ENCODE assay signal across 8 cellular contexts in the genomic region with DNA sequence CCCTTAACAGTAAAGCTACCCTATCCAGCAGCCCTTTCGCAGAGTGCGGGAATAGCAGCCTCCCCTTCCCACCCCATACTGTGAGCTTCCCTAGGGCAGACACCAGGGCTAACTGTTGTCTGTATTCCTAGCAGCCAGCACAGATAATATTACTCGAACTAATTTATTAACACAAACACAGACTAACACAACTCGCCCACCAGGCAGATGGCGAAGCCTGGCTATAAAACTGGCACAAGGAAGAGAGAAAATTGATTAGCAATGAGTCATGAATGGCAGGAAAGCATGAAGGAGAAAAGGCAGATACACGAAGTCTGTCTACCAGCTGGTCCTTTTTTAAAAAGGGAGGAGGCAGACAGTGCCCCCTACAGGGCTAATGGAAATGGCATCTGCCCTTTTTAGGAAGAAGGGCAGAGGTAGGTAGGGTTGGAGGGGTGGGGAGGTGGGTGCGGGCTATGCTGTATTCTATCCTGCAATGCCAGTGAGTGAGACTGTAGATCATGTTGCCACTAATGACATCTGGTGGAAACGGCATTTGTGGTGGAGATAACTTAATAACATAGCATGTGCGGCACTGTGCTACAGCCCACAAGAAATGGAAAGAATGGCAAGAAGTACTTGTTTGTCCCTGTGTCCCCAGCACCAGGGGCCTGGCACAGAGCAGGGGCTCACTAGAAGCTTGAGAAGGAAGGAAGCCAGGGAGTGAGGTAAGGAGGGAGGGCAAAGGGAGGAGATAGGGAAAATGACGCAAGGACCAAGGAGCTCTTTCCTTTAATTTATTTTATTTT. TPM values are rescaled to one million over a fixed set of nuclear protein-coding genes. Genes with fewer than 3 reads are reported as not detected.
DNase-seq lines count a peak whose midpoint lies in the region; ATAC-seq and TF ChIP-seq lines count a peak whose summit lies in the region.

No MANE protein-coding gene starts in this region.

- peak overlapping the region; percentile 59; the same call in 1 of the 2 replicates for H3K23ac ChIP-seq in IMR-90 (ENCODE audit: low read depth, low read length)

- intact Hi-C loops in Calu3 (cut with micrococcal nuclease; ENCODE audit: unreplicated experiment), result loop anchor here (1.0 to 2.0 kb wide), 3 partner anchors 30 to 87 kb away; a partner anchor contains a TSS
- intact Hi-C loops in IMR-90 (cut with micrococcal nuclease), result no loop called here

- peaks cover 8% of the 10 kb centered on the region for H3K36me3 Mint-ChIP-seq in Calu3 (ENCODE audit: insufficient read depth, unreplicated experiment)

- peaks cover 5% of the 10 kb centered on the region; the same call in 1 of the 2 replicates for H3K9me3 ChIP-seq in IMR-90 (ENCODE audit: control insufficient read depth, insufficient read depth, low read length)

- TF ChIP-seq POLR2A in IMR-90 (IDR thresholded peaks at IDR 0.05; ENCODE audit: low read depth, low read length), result no peak

- no peaks in the 10 kb centered on the region for H3K27me3 Mint-ChIP-seq in Calu3 (ENCODE audit: unreplicated experiment)

- H2AFZ ChIP-seq in IMR-90 (replicated peaks; ENCODE audit: low read length, poor library complexity), result peak overlapping the region; percentile 85

- H4K5ac ChIP-seq in IMR-90 (ENCODE audit: low read depth, low read length), result 0 out of 2 replicates have a peak overlapping the region, but pooled peaks have one; percentile 13

- POLR2A ChIA-PET in IMR-90 (lab: Charles Lee; ENCODE audit: unreplicated experiment), result no interaction called here

- peak overlapping the region; percentile 9; the same call in 1 of the 2 replicates for H3K18ac ChIP-seq in IMR-90 (ENCODE audit: low read depth, low read length)

- 52% methylated on average over 4 of the region's 10 CpGs; no CpG with 5 or more reads in 1 of the 2 experiments for WGBS in IMR-90 (ENCODE audit: extremely low coverage in 2 of 2, insufficient read length in 1 of 2), 2 experiments

- BruUV-seq in Calu3 (replicated peaks; lab: Mats Ljungman, UMichigan) (no TSS peak), IMR-90 (replicated peaks; lab: Mats Ljungman, UMichigan) (no TSS peak)

- peak; percentile 78 for TF ChIP-seq CTCF in Calu3 (IDR thresholded peaks at IDR 0.05; ENCODE audit: unreplicated experiment)
- peak; percentile 68 for TF ChIP-seq CTCF in IMR-90 (conservative IDR thresholded peaks at IDR 0.05; ENCODE audit: low read depth, low read length)

- peak; percentile 67 for TF ChIP-seq RAD21 in IMR-90 (IDR thresholded peaks at IDR 0.05; ENCODE audit: low read length)

- H4K20me1 ChIP-seq in IMR-90 (ENCODE audit: insufficient read depth, low read length), result no peaks in the 10 kb centered on the region

- H3K4me3 ChIP-seq in IMR-90 (ENCODE audit: insufficient read depth, low read depth, low read length), result no peak overlapping the region

- no peak overlapping the region for H3K56ac ChIP-seq in IMR-90 (ENCODE audit: extremely low read depth, insufficient read depth, low read length)

- H3K27ac Mint-ChIP-seq in Calu3 (ENCODE audit: unreplicated experiment), result peak overlapping the region; percentile 75

- no peaks in the 10 kb centered on the region for H3K9me3 Mint-ChIP-seq in Calu3 (ENCODE audit: low read depth, unreplicated experiment)

- CTCF ChIA-PET in Calu3 (lab: Charles Lee), result interaction anchor here (0.5 to 5.0 kb wide), 25 partner anchors 9 to 192 kb away, joined by 3 to 82 read pairs (median 5); a partner anchor contains a TSS
- CTCF ChIA-PET in IMR-90 (lab: Yijun Ruan, JAX), result interaction anchor here (0.6 to 3.9 kb wide), 15 partner anchors 9 to 1375 kb away, joined by 3 to 30 read pairs (median 4); a partner anchor contains a TSS

- H3K9ac ChIP-seq in IMR-90 (ENCODE audit: low read depth, low read length), result no peak overlapping the region

- DNase-seq in Calu3, result peak; percentile 91
- peak; percentile 73 for DNase-seq in IMR-90
- peak; percentile 23 to 33 for DNase-seq in SHP77 (lab: John Stamatoyannopoulos, UW)
- peak; percentile 25 for DNase-seq in activated T-helper 9 cell treated with anti-CD3 and anti-CD28 coated beads, Interleukin-2, amount 50 U/mL, for 16 hours (ENCODE audit: low read depth)
- DNase-seq in globus pallidus (ENCODE audit: low spot score), result peak; percentile 69
- DNase-seq in renal cortical epithelial cell (ENCODE audit: low read depth), result peak; percentile 91
- DNase-seq in DMS79 (lab: John Stamatoyannopoulos, UW), result no peak

- H2BK5ac ChIP-seq in IMR-90 (ENCODE audit: low read depth, low read length, poor library complexity, severe bottlenecking), result peak overlapping the region; percentile 64

- H4K8ac ChIP-seq in IMR-90 (ENCODE audit: low read depth in 2 of 2, low read length in 2 of 2), result peak overlapping the region in 1 of 2 experiments; percentile 81; a peak in 1 of 4 replicates

- peak overlapping the region; percentile 63 for H3K4ac ChIP-seq in IMR-90 (ENCODE audit: low read depth, low read length)

- H3K4me3 Mint-ChIP-seq in Calu3 (ENCODE audit: low read depth, unreplicated experiment), result peak overlapping the region; percentile 2

- H3K14ac ChIP-seq in IMR-90 (replicated peaks; ENCODE audit: low read depth, low read length), result peak overlapping the region; percentile 64; the same call in 1 of the 2 replicates

- no peaks in the 10 kb centered on the region for H3K79me1 ChIP-seq in IMR-90 (ENCODE audit: low read depth in 1 of 2, low read length in 2 of 2)

- ATAC-seq in IMR-90 (ENCODE audit: low read depth) (peak; percentile 62), HG03342 (IDR thresholded peaks at IDR 0.05; ENCODE audit: unreplicated experiment) (no peak)

- peak overlapping the region; percentile 16; the same call in 1 of the 2 replicates for H3K27ac ChIP-seq in IMR-90 (ENCODE audit: insufficient read depth, low read length)

- dilution Hi-C loops in IMR-90 (cut with HindIII; ENCODE audit: low sequenced_read_pairs, unreplicated experiment), result no loop called here

- peak overlapping the region; percentile 69 for H2BK20ac ChIP-seq in IMR-90 (ENCODE audit: low read depth, low read length)

- H3K9me1 ChIP-seq in IMR-90 (ENCODE audit: insufficient read depth, low read length), result 0 out of 2 replicates have a peak, but pooled peaks cover 6% of the 10 kb centered on the region

- no peaks in the 10 kb centered on the region for H3K27me3 ChIP-seq in IMR-90 (ENCODE audit: control insufficient read depth, insufficient read depth, low read length)

- H2AK5ac ChIP-seq in IMR-90 (ENCODE audit: low read depth, low read length), result peak overlapping the region; percentile 17; the same call in 1 of the 2 replicates

- no peak overlapping the region for H4K91ac ChIP-seq in IMR-90 (ENCODE audit: insufficient read depth, low read depth, low read length)

- H2BK15ac ChIP-seq in IMR-90 (ENCODE audit: low read depth, low read length), result peak overlapping the region; percentile 22; the same call in 1 of the 3 replicates

- H2AK9ac ChIP-seq in IMR-90 (replicated peaks; ENCODE audit: low read depth, low read length, poor library complexity), result peak overlapping the region; percentile 33

- in situ Hi-C loops in IMR-90 (cut with MboI; ENCODE audit: low sequenced_read_pairs), result no loop called here

- no peaks in the 10 kb centered on the region for H3K36me3 ChIP-seq in IMR-90 (ENCODE audit: control insufficient read depth, insufficient read depth, low read length)

- H3K4me1 Mint-ChIP-seq in Calu3 (ENCODE audit: low read depth, unreplicated experiment), result peaks cover 46% of the 10 kb centered on the region

- peaks cover 6% of the 10 kb centered on the region for H3K4me1 ChIP-seq in IMR-90 (ENCODE audit: control insufficient read depth, insufficient read depth, low read length)

- peak overlapping the region; percentile 51; the same call in 1 of the 2 replicates for H2BK120ac ChIP-seq in IMR-90 (ENCODE audit: low read depth, low read length)

- H3K4me2 ChIP-seq in IMR-90 (ENCODE audit: low read depth, low read length), result no peak overlapping the region

TF ChIP-seq in IMR-90, 13 proteins besides CTCF, POLR2A, EP300 and RAD21:
- no peak for TF ChIP-seq CHD1 (IDR thresholded peaks at IDR 0.05; ENCODE audit: low read depth, low read length)
- peak; percentile 56 for TF ChIP-seq SMC3 (IDR thresholded peaks at IDR 0.05; ENCODE audit: low read depth, low read length)
- TF ChIP-seq FOS (IDR thresholded peaks at IDR 0.05; ENCODE audit: low read depth, low read length), result peak; percentile 57; the same call in 1 of the 2 replicates

RNA-seq across cellular contexts. Expression of a gene that starts 30.6 kb away (rescaled TPM):
- 73.2 and 85.9 TPM in 2 replicates for total RNA-seq in Calu3 (2022)
- 41.0 and 45.5 TPM in 2 replicates for total RNA-seq in IMR-90 (2012; rRNA removed)
- polyA plus RNA-seq in IMR-90 (2012; rRNA removed), result 40.4 and 43.2 TPM in 2 replicates
- polyA plus RNA-seq in IMR-90 (2012; cell fraction: cytosol; rRNA removed), result 11.2 and 42.3 TPM in 2 replicates
- polyA plus RNA-seq in IMR-90 (2012; cell fraction: nucleus; rRNA removed; ENCODE audit: low replicate concordance), result 23.0 and 58.3 TPM in 2 replicates
- total RNA-seq in renal cortical epithelial cell, result 29.5 and 38.2 TPM in 2 replicates
